Comparison of ENCODE assay signal across 34 cellular contexts in the genomic region with DNA sequence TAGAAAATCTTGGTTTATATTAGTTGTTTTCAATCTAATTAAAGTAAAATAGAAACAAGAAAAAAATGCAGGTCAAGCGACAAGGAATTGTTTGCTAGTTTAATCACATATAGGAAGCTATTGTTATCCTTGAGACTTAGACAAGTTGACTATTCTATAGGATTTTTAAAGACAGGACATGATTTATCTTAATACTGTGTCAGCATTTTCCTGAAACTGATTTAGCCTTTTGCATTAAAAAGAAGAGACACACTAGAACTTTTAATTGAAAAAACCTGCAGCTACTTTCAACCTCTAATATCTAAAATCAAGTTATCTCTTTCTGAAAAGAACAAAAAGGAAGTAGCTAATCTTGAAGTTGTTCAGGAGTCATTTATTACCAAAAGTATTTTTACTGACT.
"Had no signal": no experiment of that assay in that cellular context is flagged by ENCODE, and none has a peak within 500 bp of the region (broad histone marks: within the 10 kb centered on the region; RNA-seq: fewer than 3 reads in every experiment).

No MANE protein-coding gene starts in this region.

- H3K27me3 ChIP-seq: adrenal gland, body of pancreas, brain microvascular endothelial cell, breast epithelium had no signal

- H3K27ac ChIP-seq: adrenal gland, body of pancreas, brain microvascular endothelial cell, breast epithelium, VCaP had no signal

- H3K4me1 ChIP-seq: adrenal gland, body of pancreas, breast epithelium had no signal

- H3K36me3 ChIP-seq: adrenal gland, brain microvascular endothelial cell, breast epithelium had no signal

- DNase-seq: activated B cell treated with CpG ODN at 0.5 μM for 24 hours; activated CD4-positive, alpha-beta memory T cell treated with anti-CD3 and anti-CD28 coated beads, Interleukin-2, amount 10 ng/mL, durations not matched to agents 7 days and 5 days; activated CD4-positive, alpha-beta T cell treated with anti-CD3 and anti-CD28 coated beads for 36 hours; activated CD4-positive, alpha-beta T cell treated with anti-CD3 and anti-CD28 coated beads for 48 hours; activated CD4-positive, alpha-beta T cell treated with anti-CD3 and anti-CD28 coated beads, Interleukin-2, amount 10 ng/mL, durations not matched to agents 7 days and 5 days; activated CD4-positive, alpha-beta T cell treated with anti-CD3 and anti-CD28 coated beads, Interleukin-2, amount 50 U/mL, for 48 hours; activated CD4-positive, CD25-positive, alpha-beta regulatory T cell treated with anti-CD3 and anti-CD28 coated beads, Interleukin-2, amount 50 U/mL, for 72 hours; activated CD8-positive, alpha-beta memory T cell treated with anti-CD3 and anti-CD28 coated beads for 24 hours; activated CD8-positive, alpha-beta memory T cell treated with anti-CD3 and anti-CD28 coated beads, Interleukin-2, amount 10 ng/mL, durations not matched to agents 7 days and 5 days; activated CD8-positive, alpha-beta memory T cell treated with anti-CD3 and anti-CD28 coated beads, Interleukin-2, amount 50 U/mL, for 48 hours; activated CD8-positive, alpha-beta T cell treated with anti-CD3 and anti-CD28 coated beads, Interleukin-2, amount 10 ng/mL, durations not matched to agents 7 days and 5 days; activated effector memory CD4-positive, alpha-beta T cell treated with anti-CD3 and anti-CD28 coated beads, Interleukin-2, amount 50 U/mL, for 16 hours; activated gamma-delta T cell treated with Interleukin-2 at 50 U/mL for 16 hours; activated naive CD4-positive, alpha-beta T cell; activated naive CD4-positive, alpha-beta T cell treated with anti-CD3 and anti-CD28 coated beads for 36 hours; activated naive CD4-positive, alpha-beta T cell treated with anti-CD3 and anti-CD28 coated beads, Interleukin-2, amount 50 U/mL, for 16 hours; activated naive CD8-positive, alpha-beta T cell treated with anti-CD3 and anti-CD28 coated beads for 36 hours; activated T-cell treated with anti-CD3 and anti-CD28 coated beads, Interleukin-2, amount 50 U/mL, for 24 hours; activated T-cell treated with anti-CD3 and anti-CD28 coated beads, Interleukin-2, amount 50 U/mL, for 72 hours; adrenal gland; amniotic stem cell; aorta; body of pancreas; brain microvascular endothelial cell; central memory CD4-positive, alpha-beta T cell; T-helper 2 cell; T-helper 9 cell had no signal

- H3K4me3 ChIP-seq: adrenal gland, body of pancreas, breast epithelium had no signal

- H3K9me3 ChIP-seq: adrenal gland had no signal

- FAIRE-seq: astrocyte, colon, TTC549 had no signal

- ATAC-seq: activated CD4-positive, alpha-beta T cell treated with anti-CD3 and anti-CD28 coated beads for 36 hours; activated CD8-positive, alpha-beta memory T cell treated with anti-CD3 and anti-CD28 coated beads, Interleukin-2, amount 10 ng/mL, durations not matched to agents 7 days and 5 days; activated CD8-positive, alpha-beta T cell treated with anti-CD3 and anti-CD28 coated beads, Interleukin-2, amount 10 ng/mL, durations not matched to agents 7 days and 5 days; activated naive CD4-positive, alpha-beta T cell treated with anti-CD3 and anti-CD28 coated beads, Interleukin-2, amount 50 U/mL, for 72 hours; activated T-cell treated with anti-CD3 and anti-CD28 coated beads, Interleukin-2, amount 50 U/mL, for 72 hours; activated T-helper 17 cell treated with anti-CD3 and anti-CD28 coated beads, Interleukin-2, amount 50 U/mL, for 72 hours; body of pancreas had no signal
